1 cellular context compared by ENCODE assay signal in genomic region chr1:101227837-101228236, GRCh38.
TF ChIP-seq lines count a peak whose summit lies in the region.

No MANE protein-coding gene starts in this region.

TF ChIP-seq in K562, 482 proteins besides CTCF, POLR2A, EP300 and RAD21:
- TF ChIP-seq ZNF175 (CRISPR knock-in tag; IDR thresholded peaks at IDR 0.05; ENCODE audit: low read depth) = no peak
- TF ChIP-seq ZBTB11 (CRISPR knock-in tag; IDR thresholded peaks at IDR 0.05) = no peak
- TF ChIP-seq PKNOX1 (IDR thresholded peaks at IDR 0.05) = no peak
- no peak for TF ChIP-seq ZNF668 (CRISPR knock-in tag; IDR thresholded peaks at IDR 0.05)
- TF ChIP-seq, protein P1, sequence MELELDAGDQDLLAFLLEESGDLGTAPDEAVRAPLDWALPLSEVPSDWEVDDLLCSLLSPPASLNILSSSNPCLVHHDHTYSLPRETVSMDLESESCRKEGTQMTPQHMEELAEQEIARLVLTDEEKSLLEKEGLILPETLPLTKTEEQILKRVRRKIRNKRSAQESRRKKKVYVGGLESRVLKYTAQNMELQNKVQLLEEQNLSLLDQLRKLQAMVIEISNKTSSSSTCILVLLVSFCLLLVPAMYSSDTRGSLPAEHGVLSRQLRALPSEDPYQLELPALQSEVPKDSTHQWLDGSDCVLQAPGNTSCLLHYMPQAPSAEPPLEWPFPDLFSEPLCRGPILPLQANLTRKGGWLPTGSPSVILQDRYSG (tag; conservative IDR thresholded peaks at IDR 0.05; ENCODE audit: low read depth) = no peak
- TF ChIP-seq ZNF143 (CRISPR knock-in tag; IDR thresholded peaks at IDR 0.05) = no peak
- TF ChIP-seq POLR3G (IDR thresholded peaks at IDR 0.05; ENCODE audit: extremely low read depth, insufficient read length, insufficient replicate concordance) = no peak
- no peak for TF ChIP-seq ETS2 (tag; IDR thresholded peaks at IDR 0.05; ENCODE audit: borderline replicate concordance, poor library complexity, severe bottlenecking)
- TF ChIP-seq C11orf30 (IDR thresholded peaks at IDR 0.05; ENCODE audit: low read depth) = no peak
- TF ChIP-seq NONO (IDR thresholded peaks at IDR 0.05; ENCODE audit: low read depth in 2 of 2, low read length in 1 of 2) = no peak
- TF ChIP-seq CBFA2T2 (conservative IDR thresholded peaks at IDR 0.05) = peak; percentile 41; the same call in 1 of the 2 replicates
- no peak for TF ChIP-seq ZBTB1 (CRISPR knock-in tag; IDR thresholded peaks at IDR 0.05; ENCODE audit: borderline replicate concordance, low read depth)
- TF ChIP-seq CREM (IDR thresholded peaks at IDR 0.05; ENCODE audit: low read depth) = no peak
- TF ChIP-seq USF2 (CRISPR knock-in tag; IDR thresholded peaks at IDR 0.05) = peak; percentile 52
- TF ChIP-seq ZNF384 (IDR thresholded peaks at IDR 0.05; ENCODE audit: low read depth, low read length) = no peak
- no peak for TF ChIP-seq SLC30A9 (CRISPR knock-in tag; IDR thresholded peaks at IDR 0.05)
- TF ChIP-seq TFE3 (CRISPR knock-in tag; IDR thresholded peaks at IDR 0.05) = peak; percentile 89
- TF ChIP-seq RAD51 (IDR thresholded peaks at IDR 0.05; ENCODE audit: borderline replicate concordance, low read depth) = peak; percentile 83
- TF ChIP-seq ZNF644 (tag; IDR thresholded peaks at IDR 0.05; ENCODE audit: low read depth) = no peak
- TF ChIP-seq TOE1 (IDR thresholded peaks at IDR 0.05; ENCODE audit: borderline replicate concordance) = peak; percentile 64; the same call in 1 of the 2 replicates
- no peak for TF ChIP-seq TOE1 (CRISPR knock-in tag; IDR thresholded peaks at IDR 0.05; ENCODE audit: borderline replicate concordance, low read depth)
